18 cellular contexts compared by ENCODE assay signal in genomic region chr6:140318408-140318807, GRCh38.
"Had no signal": no experiment of that assay in that cellular context is flagged by ENCODE, and none has a peak within 500 bp of the region (broad histone marks: within the 10 kb centered on the region; RNA-seq: fewer than 3 reads in every experiment).

No MANE protein-coding gene starts in this region.

- H3K27me3 ChIP-seq: adrenal gland, foreskin keratinocyte, neutrophil, stomach, vagina had no signal

- DNase-seq: activated CD4-positive, alpha-beta T cell treated with anti-CD3 and anti-CD28 coated beads, Interleukin-2, amount 50 U/mL, for 4 hours; activated gamma-delta T cell; activated T-cell treated with anti-CD3 and anti-CD28 coated beads, Interleukin-2, amount 50 U/mL, for 72 hours; effector memory CD8-positive, alpha-beta T cell; foreskin keratinocyte; glutamatergic neuron; immature natural killer cell; lower lobe of right lung; stimulated activated CD4-positive, alpha-beta T cell treated with anti-CD3 and anti-CD28 coated beads, Interleukin-4, amount 100 ng/mL, for 24 hours; stomach; SW 1271; trophoblast cell had no signal

- H3K36me3 ChIP-seq: adrenal gland, lower lobe of right lung, neutrophil, stomach, vagina had no signal

- H3K9me3 ChIP-seq: adrenal gland, lower lobe of right lung, neutrophil, stomach, vagina had no signal

- ATAC-seq: activated T-cell treated with anti-CD3 and anti-CD28 coated beads, Interleukin-2, amount 50 U/mL, for 72 hours; effector memory CD8-positive, alpha-beta T cell; foreskin keratinocyte; natural killer cell treated with Interleukin-12 subunit alpha and Interleukin-12 subunit beta and Interleukin-15 and Interleukin-18, amount 100 ng/mL, for 72 hours; stimulated activated effector memory CD8-positive, alpha-beta T cell treated with anti-CD3 and anti-CD28 coated beads, Interleukin-12 subunit alpha, Interleukin-12 subunit beta, amount 100 ng/mL, for 72 hours had no signal

- H3K4me1 ChIP-seq: foreskin keratinocyte had no signal

- H3K27ac ChIP-seq: epithelial cell of prostate, foreskin keratinocyte, lower lobe of right lung, neutrophil, vagina had no signal
